Comparison of ENCODE assay signal across 8 cellular contexts in genomic region chr2:226835420-226835795, GRCh38. TPM values are rescaled to one million over a fixed set of nuclear protein-coding genes. Genes with fewer than 3 reads are reported as not detected.
DNase-seq lines count a peak whose midpoint lies in the region; ATAC-seq and TF ChIP-seq lines count a peak whose summit lies in the region.

No MANE protein-coding gene starts in this region.

- TF ChIP-seq CTCF in VCaP (conservative IDR thresholded peaks at IDR 0.05) (no peak), fibroblast of the aortic adventitia (IDR thresholded peaks at IDR 0.05; ENCODE audit: insufficient read depth, low read length) (no peak), osteocyte (IDR thresholded peaks at IDR 0.05) (no peak)

- peaks cover 2% of the 10 kb centered on the region for H3K36me3 Mint-ChIP-seq in osteocyte (ENCODE audit: unreplicated experiment)

- H3K9me3 Mint-ChIP-seq in osteocyte (ENCODE audit: unreplicated experiment), result no peaks in the 10 kb centered on the region

- peaks cover 21% of the 10 kb centered on the region for H3K4me1 Mint-ChIP-seq in osteocyte (ENCODE audit: unreplicated experiment)

- H3K27me3 Mint-ChIP-seq in osteocyte (ENCODE audit: unreplicated experiment), result no peaks in the 10 kb centered on the region

- peak overlapping the region; percentile 94 for H3K27ac ChIP-seq in VCaP

- peak overlapping the region; percentile 93 for H3K4me3 Mint-ChIP-seq in osteocyte (ENCODE audit: unreplicated experiment)

- peak; percentile 63 for DNase-seq in D341Med (ENCODE audit: low spot score)
- DNase-seq in fibroblast of the aortic adventitia (ENCODE audit: low read depth), result no peak
- DNase-seq in osteocyte (ENCODE audit: extremely low spot score, unreplicated experiment), result no peak
- no peak for DNase-seq in putamen (ENCODE audit: low spot score)
- DNase-seq in KG1 (lab: John Stamatoyannopoulos, UW), result no peak

- peak overlapping the region; percentile 99 for H3K27ac Mint-ChIP-seq in osteocyte (ENCODE audit: unreplicated experiment)

- peak overlapping the region; percentile 76 for H3K4me3 ChIP-seq in fibroblast of the aortic adventitia (ENCODE audit: low read depth, low read length)

- ATAC-seq in GM19463 (IDR thresholded peaks at IDR 0.05; ENCODE audit: unreplicated experiment) (peak; percentile 22), HG03469 (IDR thresholded peaks at IDR 0.05; ENCODE audit: unreplicated experiment) (peak; percentile 8)

RNA-seq across cellular contexts. Expression of gene RHBDD1, which starts 0.4 kb away (rescaled TPM):
- total RNA-seq in fibroblast of the aortic adventitia (ENCODE audit: low replicate concordance) (19.5 and 45.0 TPM in 2 replicates), osteocyte (27.7 and 32.7 TPM in 2 replicates)

RNA-seq across cellular contexts. Expression of gene IRS1, which starts 35.8 kb away (rescaled TPM):
- total RNA-seq in fibroblast of the aortic adventitia (ENCODE audit: low replicate concordance), result 8.2 and 29.7 TPM in 2 replicates
- 19.8 and 20.0 TPM in 2 replicates for total RNA-seq in osteocyte
